Comparison of ENCODE assay signal across 26 cellular contexts in the genomic region with DNA sequence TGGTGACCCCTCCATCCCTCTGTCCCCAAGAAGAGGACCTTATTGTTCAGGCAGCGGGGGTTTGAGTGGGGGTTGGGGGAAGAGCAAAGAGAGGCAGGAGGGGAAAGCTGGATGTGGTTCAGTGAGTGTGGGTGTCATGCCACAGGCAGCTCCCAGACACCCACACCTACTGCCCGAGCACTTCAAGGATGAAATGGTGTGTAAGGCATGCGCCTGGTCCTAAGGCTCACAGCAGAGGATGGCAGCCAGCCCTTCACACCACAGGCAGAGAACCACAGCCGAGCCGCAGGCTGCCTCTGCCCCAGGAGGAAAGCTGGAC. TPM values are rescaled to one million over a fixed set of nuclear protein-coding genes. Genes with fewer than 3 reads are reported as not detected.
"Had no signal": no experiment of that assay in that cellular context is flagged by ENCODE, and none has a peak within 500 bp of the region (broad histone marks: within the 10 kb centered on the region; RNA-seq: fewer than 3 reads in every experiment).

No MANE protein-coding gene starts in this region.

- H3K4me3 Mint-ChIP-seq: activated CD4-positive, alpha-beta T cell treated with anti-CD3 and anti-CD28 coated beads for 36 hours; activated naive CD8-positive, alpha-beta T cell; dendritic cell treated with granulocyte-macrophage colony-stimulating factor and Interleukin-4, amounts not matched to agents 40 ng/mL and 50 ng/mL, for 4 days; natural killer cell; T-helper 2 cell treated with Interferon-gamma antibody and Interleukin-4, amounts not matched to agents 5 μg/mL and 100 μg/mL, for 36 hours had no signal

- H3K9me3 Mint-ChIP-seq: dendritic cell treated with granulocyte-macrophage colony-stimulating factor and Interleukin-4, amounts not matched to agents 40 ng/mL and 50 ng/mL, for 4 days; natural killer cell; T-helper 2 cell treated with Interferon-gamma antibody and Interleukin-4, amounts not matched to agents 5 μg/mL and 100 μg/mL, for 36 hours had no signal

- H3K27ac ChIP-seq: brain microvascular endothelial cell, esophagus muscularis mucosa, foreskin keratinocyte, heart right ventricle, lower lobe of right lung, spleen, thyroid gland, upper lobe of right lung had no signal

- H3K36me3 ChIP-seq: brain microvascular endothelial cell, esophagus muscularis mucosa, heart right ventricle, lower lobe of right lung, spleen, thyroid gland, upper lobe of right lung had no signal

- H3K4me1 ChIP-seq: esophagus muscularis mucosa, foreskin keratinocyte, heart right ventricle, lower lobe of right lung, spleen, thyroid gland, upper lobe of right lung had no signal

- H3K4me1 Mint-ChIP-seq: activated CD4-positive, alpha-beta T cell treated with anti-CD3 and anti-CD28 coated beads for 36 hours; natural killer cell had no signal

- ATAC-seq: activated CD4-positive, alpha-beta T cell treated with anti-CD3 and anti-CD28 coated beads for 36 hours; foreskin keratinocyte; heart right ventricle; left lobe of liver; natural killer cell; stimulated activated naive CD8-positive, alpha-beta T cell treated with anti-CD3 and anti-CD28 coated beads, Interleukin-15, Interleukin-2, amounts not matched to agents 100 U/mL and 50 U/mL, for 24 hours had no signal

- H3K9me3 ChIP-seq: esophagus muscularis mucosa, lower lobe of right lung, thyroid gland, upper lobe of right lung had no signal

- DNase-seq: activated CD4-positive, alpha-beta T cell treated with anti-CD3 and anti-CD28 coated beads for 36 hours; activated CD4-positive, CD25-positive, alpha-beta regulatory T cell; activated CD8-positive, alpha-beta memory T cell treated with anti-CD3 and anti-CD28 coated beads for 24 hours; activated effector memory CD4-positive, alpha-beta T cell treated with Interleukin-2 at 50 U/mL for 16 hours; activated naive CD4-positive, alpha-beta T cell treated with Interleukin-2 at 50 U/mL for 16 hours; brain microvascular endothelial cell; effector CD4-positive, alpha-beta T cell; foreskin keratinocyte; heart right ventricle; kidney glomerular epithelial cell; lower lobe of right lung; mesenchymal stem cell; natural killer cell; right cardiac atrium; spleen; stimulated activated CD4-positive, alpha-beta T cell treated with anti-CD3 and anti-CD28 coated beads, Interleukin-2, amount 100 ng/mL, for 48 hours; stimulated activated naive CD8-positive, alpha-beta T cell treated with anti-CD3 and anti-CD28 coated beads, Interleukin-15, Interleukin-2, amounts not matched to agents 100 U/mL and 50 U/mL, for 24 hours; T-helper 1 cell; thyroid gland; upper lobe of right lung had no signal

- H3K4me3 ChIP-seq: esophagus muscularis mucosa, heart right ventricle, lower lobe of right lung, spleen, thyroid gland, upper lobe of right lung had no signal

- H3K27ac Mint-ChIP-seq: activated CD4-positive, alpha-beta T cell treated with anti-CD3 and anti-CD28 coated beads for 36 hours; activated naive CD8-positive, alpha-beta T cell; dendritic cell treated with granulocyte-macrophage colony-stimulating factor and Interleukin-4, amounts not matched to agents 40 ng/mL and 50 ng/mL, for 4 days; natural killer cell; T-helper 2 cell treated with Interferon-gamma antibody and Interleukin-4, amounts not matched to agents 5 μg/mL and 100 μg/mL, for 36 hours had no signal

- H3K36me3 Mint-ChIP-seq: activated naive CD8-positive, alpha-beta T cell; natural killer cell had no signal

RNA-seq across cellular contexts. Expression of a gene that starts 49.9 kb away (rescaled TPM):
- total RNA-seq: activated CD4-positive, alpha-beta T cell treated with anti-CD3 and anti-CD28 coated beads for 36 hours; foreskin keratinocyte; mononuclear cell; natural killer cell had no signal
- polyA plus RNA-seq: foreskin keratinocyte had no signal
